8 cellular contexts compared by ENCODE assay signal in genomic region chr2:38075436-38076249, GRCh38. TPM values are rescaled to one million over a fixed set of nuclear protein-coding genes. Genes with fewer than 3 reads are reported as not detected.
DNase-seq lines count a peak whose midpoint lies in the region; ATAC-seq and TF ChIP-seq lines count a peak whose summit lies in the region.

Gene CYP1B1 (minus strand): TSS chr2:38076151. CDS start chr2:38075388, 763 bp downstream.

- H3K9me3 ChIP-seq in ES-I3 (ENCODE audit: control insufficient read depth, insufficient read depth, low read length) (no peaks in the 10 kb centered on the region), right atrium auricular region (no peaks in the 10 kb centered on the region)

- no peaks in the 10 kb centered on the region for H3K9me3 Mint-ChIP-seq in activated CD8-positive, alpha-beta T cell treated with anti-CD3 and anti-CD28 coated beads, Interleukin-2, amount 10 ng/mL, durations not matched to agents 7 days and 5 days (ENCODE audit: insufficient read depth)

- H3K4me1 ChIP-seq in ES-I3 (ENCODE audit: insufficient read depth, low read length) (peaks cover 24% of the 10 kb centered on the region), right atrium auricular region (peaks cover 0 to 37% of the 10 kb centered on the region in 2 donors)

- no peak for TF ChIP-seq CTCF in right atrium auricular region (IDR thresholded peaks at IDR 0.05)

- peak within 1 kb of the TSS; percentile 75 for H3K4me3 Mint-ChIP-seq in activated CD8-positive, alpha-beta T cell treated with anti-CD3 and anti-CD28 coated beads, Interleukin-2, amount 10 ng/mL, durations not matched to agents 7 days and 5 days

- peaks cover 53% of the 10 kb centered on the region for H3K27me3 Mint-ChIP-seq in activated CD8-positive, alpha-beta T cell treated with anti-CD3 and anti-CD28 coated beads, Interleukin-2, amount 10 ng/mL, durations not matched to agents 7 days and 5 days (ENCODE audit: low read depth)

- no peaks in the 10 kb centered on the region for H3K27me3 ChIP-seq in right atrium auricular region

- H3K4me1 Mint-ChIP-seq in activated CD8-positive, alpha-beta T cell treated with anti-CD3 and anti-CD28 coated beads, Interleukin-2, amount 10 ng/mL, durations not matched to agents 7 days and 5 days (ENCODE audit: low read depth): peaks cover 34% of the 10 kb centered on the region

- peak within 1 kb of the TSS; percentile 69 for H3K27ac Mint-ChIP-seq in activated CD8-positive, alpha-beta T cell treated with anti-CD3 and anti-CD28 coated beads, Interleukin-2, amount 10 ng/mL, durations not matched to agents 7 days and 5 days

- peak within 1 kb of the TSS; percentile 86 to 91 for H3K27ac ChIP-seq in right atrium auricular region

- CTCF ChIA-PET in activated CD8-positive, alpha-beta T cell treated with anti-CD3 and anti-CD28 coated beads, Interleukin-2, amount 10 ng/mL, durations not matched to agents 7 days and 5 days (lab: Charles Lee): interaction anchor here (0.8 to 2.4 kb wide), 18 partner anchors 8 to 698 kb away, joined by 3 to 12 read pairs (median 4); no protein-coding TSS in a partner anchor

- peaks cover 10% of the 10 kb centered on the region for H3K36me3 Mint-ChIP-seq in activated CD8-positive, alpha-beta T cell treated with anti-CD3 and anti-CD28 coated beads, Interleukin-2, amount 10 ng/mL, durations not matched to agents 7 days and 5 days (ENCODE audit: low read depth)

- DNase-seq in activated CD8-positive, alpha-beta T cell treated with anti-CD3 and anti-CD28 coated beads, Interleukin-2, amount 10 ng/mL, durations not matched to agents 7 days and 5 days: peak; percentile 25
- no peak for DNase-seq in right atrium auricular region (ENCODE audit: low spot score)
- DNase-seq in sciatic nerve (ENCODE audit: low spot score): no peak
- no peak for DNase-seq in NOMO-1 treated with DMSO at 0.1 percent for 48 hours (lab: John Stamatoyannopoulos, UW; ENCODE audit: unreplicated experiment)
- no peak for DNase-seq in inferior parietal cortex (ENCODE audit: extremely low spot score)
- DNase-seq in midbrain (lab: John Stamatoyannopoulos, UW): no peak

- peak within 1 kb of the TSS; percentile 62 for H3K9ac ChIP-seq in ES-I3 (ENCODE audit: low read depth, low read length)

- H3K4me3 ChIP-seq in right atrium auricular region: peak within 1 kb of the TSS; percentile 46 to 62

- intact Hi-C loops in sciatic nerve (cut with DNase I): no loop called here

- ATAC-seq in HG02623 (IDR thresholded peaks at IDR 0.05; ENCODE audit: unreplicated experiment): peak; percentile 20
- no peak for ATAC-seq in activated CD8-positive, alpha-beta T cell treated with anti-CD3 and anti-CD28 coated beads, Interleukin-2, amount 10 ng/mL, durations not matched to agents 7 days and 5 days
- peak; percentile 81 for ATAC-seq in sciatic nerve

- H3K36me3 ChIP-seq in ES-I3 (ENCODE audit: insufficient read depth, low read length) (no peaks in the 10 kb centered on the region), right atrium auricular region (no peaks in the 10 kb centered on the region)

- POLR2A ChIA-PET in activated CD8-positive, alpha-beta T cell treated with anti-CD3 and anti-CD28 coated beads, Interleukin-2, amount 10 ng/mL, durations not matched to agents 7 days and 5 days (lab: Charles Lee): no interaction called here

RNA-seq across cellular contexts. Expression of gene CYP1B1, which starts in this region (rescaled TPM):
- total RNA-seq in activated CD8-positive, alpha-beta T cell treated with anti-CD3 and anti-CD28 coated beads, Interleukin-2, amount 10 ng/mL, durations not matched to agents 7 days and 5 days: 1 to 10 TPM; 1.9 to 2.3 TPM
- total RNA-seq in right atrium auricular region: 10 to 100 TPM; 25.1 to 92.6 TPM
- total RNA-seq in sciatic nerve: 237 TPM

Comparison
In these comparisons a context has a peak if more than half of its experiments do, and no peak if none do; other contexts are left out.
1. RNA of gene CYP1B1 (total RNA-seq): 237 TPM in sciatic nerve (single experiment) and 25.1 to 92.6 TPM in right atrium auricular region; 1.9 to 2.3 TPM in activated CD8-positive, alpha-beta T cell treated with anti-CD3 and anti-CD28 coated beads, Interleukin-2, amount 10 ng/mL, durations not matched to agents 7 days and 5 days; every median in the first group is over 4 times any median in the second.